In genomic region chr1:247363000-247363399, GRCh38 we compare ENCODE assay signal across 1 cellular context. TPM values are rescaled to one million over a fixed set of nuclear protein-coding genes. Genes with fewer than 3 reads are reported as not detected.
"Had no signal": no experiment of that assay in that cellular context is flagged by ENCODE, and none has a peak within 500 bp of the region (broad histone marks: within the 10 kb centered on the region; RNA-seq: fewer than 3 reads in every experiment).

No MANE protein-coding gene starts in this region.

RNA-seq across cellular contexts. Expression of gene NLRP3, which starts 53.0 kb away (rescaled TPM):
- total RNA-seq: myocyte had no signal
